Comparison of ENCODE assay signal across 7 cellular contexts in genomic region chr20:53669517-53670313, GRCh38.
DNase-seq lines count a peak whose midpoint lies in the region; ATAC-seq, FAIRE-seq and TF ChIP-seq lines count a peak whose summit lies in the region.
"Not testable (repeated sequence)": the region's sequence is repeated elsewhere in the genome, so short reads cannot be mapped to it uniquely, and the experiment has no call there.

No MANE protein-coding gene starts in this region.

- not testable (repeated sequence) for H3K4me2 ChIP-seq in HCT116 (ENCODE audit: low read length); GM12878 (ENCODE audit: control insufficient read depth, insufficient read depth); HepG2 (ENCODE audit: low read depth, low read length); neural progenitor cell

- CTCF ChIA-PET in HCT116 (lab: Charles Lee); HepG2 (lab: Yijun Ruan, JAX; ENCODE audit: low intra/inter-chr PET ratio, low total read pairs): not testable (repeated sequence)
- CTCF ChIA-PET in GM12878 (lab: Yijun Ruan, JAX): interaction anchor here (0.6 to 1.1 kb wide), 3 partner anchors 9 to 82 kb away, joined by 3 to 5 read pairs (median 3); no protein-coding TSS in a partner anchor

- not testable (repeated sequence) for DNase-seq in HCT116 (ENCODE audit: low read depth, low spot score); Peyer's patch; GM12878 (ENCODE audit: low read depth, low spot score); HepG2 (ENCODE audit: low spot score)
- DNase-seq in neural progenitor cell (ENCODE audit: low spot score): peak; percentile 29

- TF ChIP-seq CTCF in HCT116 (IDR thresholded peaks at IDR 0.05 in 2 of 3, conservative IDR thresholded peaks at IDR 0.05 in 1 of 3; ENCODE audit: borderline replicate concordance in 1 of 3, insufficient read depth in 1 of 3, low read depth in 2 of 3, low read length in 2 of 3); Peyer's patch (IDR thresholded peaks at IDR 0.05); GM12878 (IDR thresholded peaks at IDR 0.05 in 2 of 3, conservative IDR thresholded peaks at IDR 0.05 in 1 of 3; ENCODE audit: control insufficient read depth in 2 of 3, extremely low read depth in 1 of 3, insufficient read depth in 1 of 3, low read depth in 3 of 3, low read length in 3 of 3); HepG2 (CRISPR knock-in tag; IDR thresholded peaks at IDR 0.05); neural progenitor cell (IDR thresholded peaks at IDR 0.05): not testable (repeated sequence)
- peak; percentile 99 for TF ChIP-seq CTCF in subcutaneous adipose tissue (IDR thresholded peaks at IDR 0.05; ENCODE audit: low read depth)

- H3K9me3 ChIP-seq in HCT116 (ENCODE audit: control insufficient read depth in 1 of 2, insufficient read depth in 1 of 2, low read depth in 1 of 2, low read length in 2 of 2); Peyer's patch; GM12878 (replicated peaks; ENCODE audit: control insufficient read depth, insufficient read depth, low read length); ectodermal cell (ENCODE audit: control insufficient read depth, low read length); HepG2 (ENCODE audit: low read length); neural progenitor cell (ENCODE audit: low read depth): not testable (repeated sequence)

- FAIRE-seq in GM12878 (lab: Jason Lieb, UNC): not testable (repeated sequence)
- peak; percentile 8 for FAIRE-seq in HepG2 (lab: Jason Lieb, UNC)

- peaks cover 10% of the 10 kb centered on the region for H3K4me1 Mint-ChIP-seq in neural progenitor cell

- in situ Hi-C loops in GM12878 (cut with MboI); HepG2 (cut with HindIII; ENCODE audit: extremely low pct_ligation_motif_present, low pct_unique_long_range_greater_than_20kb): not testable (repeated sequence)

- H3K27me3 ChIP-seq in HCT116 (ENCODE audit: insufficient read depth, low read length); Peyer's patch; GM12878 (replicated peaks in 1 of 2; ENCODE audit: control insufficient read depth in 2 of 2, insufficient read depth in 2 of 2, low read length in 1 of 2); ectodermal cell (ENCODE audit: control insufficient read depth, insufficient read depth, low read length, poor library complexity, severe bottlenecking); HepG2 (ENCODE audit: control insufficient read depth in 1 of 2, insufficient read depth in 2 of 2, low read length in 2 of 2); neural progenitor cell: not testable (repeated sequence)

- TF ChIP-seq RAD21 in HCT116 (IDR thresholded peaks at IDR 0.05; ENCODE audit: low read depth); GM12878 (IDR thresholded peaks at IDR 0.05; ENCODE audit: insufficient read depth, low read depth, low read length); HepG2 (CRISPR knock-in tag; IDR thresholded peaks at IDR 0.05): not testable (repeated sequence)

- SMC1A ChIA-PET in GM12878 (lab: Charles Lee; ENCODE audit: uncharacterized antibody, unreplicated experiment): interaction anchor here (1.0 to 1.7 kb wide), 6 partner anchors 9 to 39 kb away, joined by 4 to 11 read pairs (median 4); no protein-coding TSS in a partner anchor

- TF ChIP-seq EP300 in GM12878 (IDR thresholded peaks at IDR 0.05; ENCODE audit: borderline replicate concordance in 1 of 2, control insufficient read depth in 1 of 2, low read depth in 2 of 2, low read length in 2 of 2); HepG2 (IDR thresholded peaks at IDR 0.05; ENCODE audit: low read depth in 2 of 2, low read length in 2 of 2); HepG2 (CRISPR knock-in tag; IDR thresholded peaks at IDR 0.05; ENCODE audit: borderline replicate concordance): not testable (repeated sequence)

- H3K9me2 ChIP-seq in HCT116 (ENCODE audit: insufficient read depth): not testable (repeated sequence)

- intact Hi-C loops in HCT116 (cut with micrococcal nuclease); GM12878 (cut with micrococcal nuclease; ENCODE audit: unreplicated experiment); HepG2 (cut with micrococcal nuclease; ENCODE audit: unreplicated experiment): not testable (repeated sequence)

- not testable (repeated sequence) for ATAC-seq in HCT116, GM12878, HepG2

- not testable (repeated sequence) for H3K4me1 ChIP-seq in HCT116 (ENCODE audit: control insufficient read depth in 1 of 2, insufficient read depth in 2 of 2, low read length in 2 of 2); Peyer's patch; GM12878 (ENCODE audit: control insufficient read depth, insufficient read depth, low read length); ectodermal cell (ENCODE audit: control insufficient read depth, insufficient read depth, low read length); neural progenitor cell
- peaks cover 12% of the 10 kb centered on the region for H3K4me1 ChIP-seq in HepG2 (ENCODE audit: insufficient read depth, low read length)

- not testable (repeated sequence) for H3K9ac ChIP-seq in HCT116 (ENCODE audit: low read length); GM12878 (ENCODE audit: control insufficient read depth, insufficient read depth, low read length); HepG2 (ENCODE audit: insufficient read depth, low read depth, low read length); neural progenitor cell

- not testable (repeated sequence) for H3K27ac Mint-ChIP-seq in neural progenitor cell

- H4K20me1 ChIP-seq in HCT116 (ENCODE audit: insufficient read depth); GM12878 (ENCODE audit: control insufficient read depth, insufficient read depth); HepG2 (ENCODE audit: insufficient read depth, low read length); neural progenitor cell (ENCODE audit: low read depth): not testable (repeated sequence)

- not testable (repeated sequence) for H3K4me3 ChIP-seq in HCT116 (replicated peaks in 1 of 2; ENCODE audit: low read depth in 1 of 2, low read length in 2 of 2); Peyer's patch; GM12878; ectodermal cell (ENCODE audit: insufficient read depth, low read depth, low read length); HepG2 (replicated peaks in 1 of 3; ENCODE audit: insufficient read depth in 1 of 3, low read depth in 2 of 3, low read length in 3 of 3); neural progenitor cell

- BruUV-seq in HCT116 (replicated peaks; lab: Mats Ljungman, UMichigan); GM12878 (replicated peaks; lab: Mats Ljungman, UMichigan); HepG2 (replicated peaks; lab: Mats Ljungman, UMichigan): not testable (repeated sequence)

- H3K27ac ChIP-seq in HCT116 (ENCODE audit: low read depth, low read length); GM12878 (ENCODE audit: control insufficient read depth, insufficient read depth); HepG2 (ENCODE audit: extremely low read length, insufficient read depth, low read length): not testable (repeated sequence)
- peak overlapping the region in 3 of 4 donors; percentile 66 to 86 (median 69) for H3K27ac ChIP-seq in Peyer's patch
- H3K27ac ChIP-seq in ectodermal cell (ENCODE audit: insufficient read depth, low read depth, low read length, poor library complexity, severe bottlenecking): peak overlapping the region; percentile 26
- peak overlapping the region; percentile 30 for H3K27ac ChIP-seq in neural progenitor cell

- POLR2A ChIA-PET in HCT116 (lab: Charles Lee): not testable (repeated sequence)
- POLR2A ChIA-PET in GM12878 (lab: Charles Lee): interaction anchor here (0.6 to 1.0 kb wide), 3 partner anchors 25 to 229 kb away, joined by 3 to 5 read pairs (median 4); no protein-coding TSS in a partner anchor
- POLR2A ChIA-PET in HepG2 (lab: Yijun Ruan, JAX): interaction anchor here (0.9 to 1.8 kb wide), 3 partner anchors 8 to 47 kb away, joined by 3 to 7 read pairs (median 6); no protein-coding TSS in a partner anchor

- not testable (repeated sequence) for H3K36me3 Mint-ChIP-seq in neural progenitor cell

- not testable (repeated sequence) for H3K9me3 Mint-ChIP-seq in neural progenitor cell

- RAD21 ChIA-PET in HCT116 (lab: Charles Lee; ENCODE audit: low non-redundant PET in 1 of 2, low total read pairs in 2 of 2, uncharacterized antibody in 2 of 2, unreplicated experiment in 2 of 2): not testable (repeated sequence)
- RAD21 ChIA-PET in GM12878 (lab: Charles Lee; ENCODE audit: unreplicated experiment): interaction anchor here (1.0 to 1.5 kb wide), 2 partner anchors 11 to 39 kb away, joined by 3 to 4 read pairs; no protein-coding TSS in a partner anchor

- H3K79me2 ChIP-seq in HCT116 (ENCODE audit: insufficient read depth, low read length); GM12878 (ENCODE audit: control insufficient read depth, insufficient read depth, low read length); HepG2 (ENCODE audit: insufficient read depth, low read length); neural progenitor cell (ENCODE audit: low read depth): not testable (repeated sequence)

- H3K4me3 Mint-ChIP-seq in neural progenitor cell: not testable (repeated sequence)

- H2AFZ ChIP-seq in HCT116 (ENCODE audit: low read depth, low read length, poor library complexity, severe bottlenecking): peak overlapping the region; percentile 17
- H2AFZ ChIP-seq in GM12878 (ENCODE audit: control insufficient read depth, low read depth, low read length); HepG2 (ENCODE audit: low read length); neural progenitor cell (replicated peaks): not testable (repeated sequence)

- not testable (repeated sequence) for TF ChIP-seq POLR2A in HCT116 (IDR thresholded peaks at IDR 0.05; ENCODE audit: borderline replicate concordance, extremely low read depth, insufficient read depth, insufficient read length); Peyer's patch (IDR thresholded peaks at IDR 0.05); GM12878 (IDR thresholded peaks at IDR 0.05; ENCODE audit: low read depth, low read length); HepG2 (IDR thresholded peaks at IDR 0.05; ENCODE audit: insufficient read depth in 1 of 2, low read depth in 2 of 2, low read length in 2 of 2)

- H3K36me3 ChIP-seq in HCT116 (ENCODE audit: control insufficient read depth in 1 of 2, insufficient read depth in 2 of 2, low read length in 2 of 2); Peyer's patch; GM12878 (ENCODE audit: control insufficient read depth in 2 of 2, insufficient read depth in 2 of 2, low read length in 1 of 2); ectodermal cell (ENCODE audit: control insufficient read depth, insufficient read depth, low read length); HepG2 (replicated peaks in 1 of 2; ENCODE audit: control insufficient read depth in 1 of 2, insufficient read depth in 2 of 2, low read length in 2 of 2); neural progenitor cell: not testable (repeated sequence)

- 78% methylated on average over 16 of the region's 16 CpGs for WGBS in GM12878 (ENCODE audit: insufficient coverage, insufficient replicate concordance, low lambda C conversion rate, missing lambda C conversion rate)
- 93 to 94% methylated on average over 16 of the region's 16 CpGs for WGBS in ectodermal cell, 2 experiments
- 93% methylated on average over 16 of the region's 16 CpGs for WGBS in HepG2 (ENCODE audit: low lambda C conversion rate)

- H3K27me3 Mint-ChIP-seq in neural progenitor cell (ENCODE audit: insufficient read depth, low read depth): not testable (repeated sequence)

- H3F3A ChIP-seq in neural progenitor cell (ENCODE audit: low read depth): peaks cover 12% of the 10 kb centered on the region
